1 cellular context compared by ENCODE assay signal in the genomic region with DNA sequence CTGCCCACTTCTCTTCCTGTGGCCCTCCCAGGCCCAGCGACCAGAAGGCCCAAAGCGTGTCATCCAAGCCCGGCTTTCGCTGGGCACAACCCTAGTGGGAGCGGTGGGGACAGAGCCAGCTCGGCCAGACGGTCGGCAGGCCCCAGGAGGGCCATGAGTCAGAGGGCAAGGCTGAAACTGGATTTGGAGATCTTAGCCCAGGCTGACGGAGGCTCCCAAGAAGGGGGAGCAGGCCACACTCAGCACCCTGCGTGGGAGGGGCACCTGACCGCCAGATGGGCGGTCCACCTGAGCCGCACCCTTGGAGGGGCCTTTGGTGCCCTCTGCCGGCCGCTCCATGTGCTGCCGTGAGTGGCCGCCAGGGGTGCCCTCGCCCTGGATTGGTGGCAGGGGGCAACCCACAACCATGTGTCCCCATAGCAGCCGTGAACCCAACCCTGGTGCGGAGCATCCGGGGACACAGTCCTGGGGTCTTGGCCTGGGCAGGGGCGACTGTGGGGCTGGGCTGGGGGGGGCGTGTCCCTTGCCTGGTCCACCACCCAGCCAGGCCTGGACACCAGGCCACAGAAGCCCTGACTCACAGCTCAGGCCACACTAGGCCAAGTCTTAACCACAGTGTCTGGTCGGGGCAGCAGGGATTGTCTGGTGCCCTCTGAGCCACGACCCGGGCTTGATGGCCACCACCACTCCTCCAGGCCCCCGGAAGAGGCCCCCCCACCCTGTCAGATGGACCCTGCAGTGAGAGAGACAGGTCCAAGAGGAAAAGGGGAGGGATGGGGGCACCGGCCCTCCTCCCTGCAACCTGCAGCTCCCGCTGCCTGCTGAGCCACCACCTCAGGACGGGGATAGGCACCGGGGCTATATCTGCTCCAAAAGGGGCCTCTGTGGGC.
TF ChIP-seq lines count a peak whose summit lies in the region.

No MANE protein-coding gene starts in this region.

TF ChIP-seq in liver, 16 proteins besides CTCF, POLR2A, EP300 and RAD21 (continued from another document):
- peak; percentile 16 for TF ChIP-seq SP1 (IDR thresholded peaks at IDR 0.05)
- TF ChIP-seq HNF4G (IDR thresholded peaks at IDR 0.05), result no peak
